ENCODE assay signal across 2 cellular contexts in the genomic region with DNA sequence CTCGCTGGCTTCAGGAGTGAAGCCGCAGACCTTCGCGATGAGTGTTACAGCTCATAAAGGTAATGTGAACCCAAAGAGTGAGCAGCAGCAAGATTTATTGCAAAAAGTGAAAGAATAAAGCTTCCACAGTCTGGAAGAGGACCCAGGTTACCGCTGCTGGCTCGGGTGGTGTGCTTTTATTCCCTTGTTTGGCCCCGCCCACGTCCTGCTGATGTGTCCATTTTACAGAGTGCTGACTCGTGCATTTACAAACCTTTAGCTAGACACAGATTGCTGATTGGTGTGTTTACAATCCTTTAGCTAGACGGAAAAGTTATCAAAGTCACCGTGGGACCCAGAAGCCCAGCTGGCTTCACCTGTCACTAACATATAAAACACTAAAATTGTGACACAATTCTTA.
TF ChIP-seq lines count a peak whose summit lies in the region.

No MANE protein-coding gene starts in this region.

TF ChIP-seq in HepG2, 621 proteins besides CTCF, POLR2A, EP300 and RAD21:
- TF ChIP-seq NFE2L1 (CRISPR knock-in tag; IDR thresholded peaks at IDR 0.05; ENCODE audit: borderline replicate concordance), result no peak
- TF ChIP-seq MAFK (conservative IDR thresholded peaks at IDR 0.05 in 1 of 2, IDR thresholded peaks at IDR 0.05 in 1 of 2; ENCODE audit: low read length in 2 of 2), result peak; percentile 50 to 72; a peak in 3 of 4 replicates
- no peak for TF ChIP-seq ZNF747 (CRISPR knock-in tag; IDR thresholded peaks at IDR 0.05; ENCODE audit: borderline replicate concordance)
- TF ChIP-seq MAFF (IDR thresholded peaks at IDR 0.05; ENCODE audit: low read depth, low read length), result peak; percentile 71
- no peak for TF ChIP-seq MZF1 (CRISPR knock-in tag; IDR thresholded peaks at IDR 0.05; ENCODE audit: borderline replicate concordance)
- no peak for TF ChIP-seq KDM3A (CRISPR knock-in tag; IDR thresholded peaks at IDR 0.05; ENCODE audit: low read depth)
- TF ChIP-seq TCF12 (IDR thresholded peaks at IDR 0.05), result no peak
- TF ChIP-seq TCF12 (CRISPR knock-in tag; IDR thresholded peaks at IDR 0.05), result no peak
- TF ChIP-seq, protein P1, sequence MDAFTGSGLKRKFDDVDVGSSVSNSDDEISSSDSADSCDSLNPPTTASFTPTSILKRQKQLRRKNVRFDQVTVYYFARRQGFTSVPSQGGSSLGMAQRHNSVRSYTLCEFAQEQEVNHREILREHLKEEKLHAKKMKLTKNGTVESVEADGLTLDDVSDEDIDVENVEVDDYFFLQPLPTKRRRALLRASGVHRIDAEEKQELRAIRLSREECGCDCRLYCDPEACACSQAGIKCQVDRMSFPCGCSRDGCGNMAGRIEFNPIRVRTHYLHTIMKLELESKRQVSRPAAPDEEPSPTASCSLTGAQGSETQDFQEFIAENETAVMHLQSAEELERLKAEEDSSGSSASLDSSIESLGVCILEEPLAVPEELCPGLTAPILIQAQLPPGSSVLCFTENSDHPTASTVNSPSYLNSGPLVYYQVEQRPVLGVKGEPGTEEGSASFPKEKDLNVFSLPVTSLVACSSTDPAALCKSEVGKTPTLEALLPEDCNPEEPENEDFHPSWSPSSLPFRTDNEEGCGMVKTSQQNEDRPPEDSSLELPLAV (CRISPR knock-in tag; conservative IDR thresholded peaks at IDR 0.05; ENCODE audit: low read depth), result no peak
- TF ChIP-seq TBL1XR1 (IDR thresholded peaks at IDR 0.05; ENCODE audit: borderline replicate concordance, low read length, partially characterized antibody), result no peak
- no peak for TF ChIP-seq ZFP36L2 (CRISPR knock-in tag; IDR thresholded peaks at IDR 0.05)
- TF ChIP-seq, protein P2, sequence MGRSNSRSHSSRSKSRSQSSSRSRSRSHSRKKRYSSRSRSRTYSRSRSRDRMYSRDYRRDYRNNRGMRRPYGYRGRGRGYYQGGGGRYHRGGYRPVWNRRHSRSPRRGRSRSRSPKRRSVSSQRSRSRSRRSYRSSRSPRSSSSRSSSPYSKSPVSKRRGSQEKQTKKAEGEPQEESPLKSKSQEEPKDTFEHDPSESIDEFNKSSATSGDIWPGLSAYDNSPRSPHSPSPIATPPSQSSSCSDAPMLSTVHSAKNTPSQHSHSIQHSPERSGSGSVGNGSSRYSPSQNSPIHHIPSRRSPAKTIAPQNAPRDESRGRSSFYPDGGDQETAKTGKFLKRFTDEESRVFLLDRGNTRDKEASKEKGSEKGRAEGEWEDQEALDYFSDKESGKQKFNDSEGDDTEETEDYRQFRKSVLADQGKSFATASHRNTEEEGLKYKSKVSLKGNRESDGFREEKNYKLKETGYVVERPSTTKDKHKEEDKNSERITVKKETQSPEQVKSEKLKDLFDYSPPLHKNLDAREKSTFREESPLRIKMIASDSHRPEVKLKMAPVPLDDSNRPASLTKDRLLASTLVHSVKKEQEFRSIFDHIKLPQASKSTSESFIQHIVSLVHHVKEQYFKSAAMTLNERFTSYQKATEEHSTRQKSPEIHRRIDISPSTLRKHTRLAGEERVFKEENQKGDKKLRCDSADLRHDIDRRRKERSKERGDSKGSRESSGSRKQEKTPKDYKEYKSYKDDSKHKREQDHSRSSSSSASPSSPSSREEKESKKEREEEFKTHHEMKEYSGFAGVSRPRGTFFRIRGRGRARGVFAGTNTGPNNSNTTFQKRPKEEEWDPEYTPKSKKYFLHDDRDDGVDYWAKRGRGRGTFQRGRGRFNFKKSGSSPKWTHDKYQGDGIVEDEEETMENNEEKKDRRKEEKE (IDR thresholded peaks at IDR 0.05), result no peak
- no peak for TF ChIP-seq ZNF746 (CRISPR knock-in tag; IDR thresholded peaks at IDR 0.05)
- TF ChIP-seq, protein P3, sequence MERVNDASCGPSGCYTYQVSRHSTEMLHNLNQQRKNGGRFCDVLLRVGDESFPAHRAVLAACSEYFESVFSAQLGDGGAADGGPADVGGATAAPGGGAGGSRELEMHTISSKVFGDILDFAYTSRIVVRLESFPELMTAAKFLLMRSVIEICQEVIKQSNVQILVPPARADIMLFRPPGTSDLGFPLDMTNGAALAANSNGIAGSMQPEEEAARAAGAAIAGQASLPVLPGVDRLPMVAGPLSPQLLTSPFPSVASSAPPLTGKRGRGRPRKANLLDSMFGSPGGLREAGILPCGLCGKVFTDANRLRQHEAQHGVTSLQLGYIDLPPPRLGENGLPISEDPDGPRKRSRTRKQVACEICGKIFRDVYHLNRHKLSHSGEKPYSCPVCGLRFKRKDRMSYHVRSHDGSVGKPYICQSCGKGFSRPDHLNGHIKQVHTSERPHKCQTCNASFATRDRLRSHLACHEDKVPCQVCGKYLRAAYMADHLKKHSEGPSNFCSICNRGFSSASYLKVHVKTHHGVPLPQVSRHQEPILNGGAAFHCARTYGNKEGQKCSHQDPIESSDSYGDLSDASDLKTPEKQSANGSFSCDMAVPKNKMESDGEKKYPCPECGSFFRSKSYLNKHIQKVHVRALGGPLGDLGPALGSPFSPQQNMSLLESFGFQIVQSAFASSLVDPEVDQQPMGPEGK (CRISPR knock-in tag; IDR thresholded peaks at IDR 0.05), result no peak

TF ChIP-seq in H1, 55 proteins besides CTCF, POLR2A, EP300 and RAD21:
- TF ChIP-seq TCF12 (IDR thresholded peaks at IDR 0.05; ENCODE audit: low read depth, low read length), result no peak
- TF ChIP-seq, protein P4, sequence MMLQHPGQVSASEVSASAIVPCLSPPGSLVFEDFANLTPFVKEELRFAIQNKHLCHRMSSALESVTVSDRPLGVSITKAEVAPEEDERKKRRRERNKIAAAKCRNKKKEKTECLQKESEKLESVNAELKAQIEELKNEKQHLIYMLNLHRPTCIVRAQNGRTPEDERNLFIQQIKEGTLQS (IDR thresholded peaks at IDR 0.05; ENCODE audit: insufficient read depth, low read depth, low read length), result no peak
- TF ChIP-seq HDAC6 (IDR thresholded peaks at IDR 0.05; ENCODE audit: low read depth, low read length), result no peak
- TF ChIP-seq, protein P5, sequence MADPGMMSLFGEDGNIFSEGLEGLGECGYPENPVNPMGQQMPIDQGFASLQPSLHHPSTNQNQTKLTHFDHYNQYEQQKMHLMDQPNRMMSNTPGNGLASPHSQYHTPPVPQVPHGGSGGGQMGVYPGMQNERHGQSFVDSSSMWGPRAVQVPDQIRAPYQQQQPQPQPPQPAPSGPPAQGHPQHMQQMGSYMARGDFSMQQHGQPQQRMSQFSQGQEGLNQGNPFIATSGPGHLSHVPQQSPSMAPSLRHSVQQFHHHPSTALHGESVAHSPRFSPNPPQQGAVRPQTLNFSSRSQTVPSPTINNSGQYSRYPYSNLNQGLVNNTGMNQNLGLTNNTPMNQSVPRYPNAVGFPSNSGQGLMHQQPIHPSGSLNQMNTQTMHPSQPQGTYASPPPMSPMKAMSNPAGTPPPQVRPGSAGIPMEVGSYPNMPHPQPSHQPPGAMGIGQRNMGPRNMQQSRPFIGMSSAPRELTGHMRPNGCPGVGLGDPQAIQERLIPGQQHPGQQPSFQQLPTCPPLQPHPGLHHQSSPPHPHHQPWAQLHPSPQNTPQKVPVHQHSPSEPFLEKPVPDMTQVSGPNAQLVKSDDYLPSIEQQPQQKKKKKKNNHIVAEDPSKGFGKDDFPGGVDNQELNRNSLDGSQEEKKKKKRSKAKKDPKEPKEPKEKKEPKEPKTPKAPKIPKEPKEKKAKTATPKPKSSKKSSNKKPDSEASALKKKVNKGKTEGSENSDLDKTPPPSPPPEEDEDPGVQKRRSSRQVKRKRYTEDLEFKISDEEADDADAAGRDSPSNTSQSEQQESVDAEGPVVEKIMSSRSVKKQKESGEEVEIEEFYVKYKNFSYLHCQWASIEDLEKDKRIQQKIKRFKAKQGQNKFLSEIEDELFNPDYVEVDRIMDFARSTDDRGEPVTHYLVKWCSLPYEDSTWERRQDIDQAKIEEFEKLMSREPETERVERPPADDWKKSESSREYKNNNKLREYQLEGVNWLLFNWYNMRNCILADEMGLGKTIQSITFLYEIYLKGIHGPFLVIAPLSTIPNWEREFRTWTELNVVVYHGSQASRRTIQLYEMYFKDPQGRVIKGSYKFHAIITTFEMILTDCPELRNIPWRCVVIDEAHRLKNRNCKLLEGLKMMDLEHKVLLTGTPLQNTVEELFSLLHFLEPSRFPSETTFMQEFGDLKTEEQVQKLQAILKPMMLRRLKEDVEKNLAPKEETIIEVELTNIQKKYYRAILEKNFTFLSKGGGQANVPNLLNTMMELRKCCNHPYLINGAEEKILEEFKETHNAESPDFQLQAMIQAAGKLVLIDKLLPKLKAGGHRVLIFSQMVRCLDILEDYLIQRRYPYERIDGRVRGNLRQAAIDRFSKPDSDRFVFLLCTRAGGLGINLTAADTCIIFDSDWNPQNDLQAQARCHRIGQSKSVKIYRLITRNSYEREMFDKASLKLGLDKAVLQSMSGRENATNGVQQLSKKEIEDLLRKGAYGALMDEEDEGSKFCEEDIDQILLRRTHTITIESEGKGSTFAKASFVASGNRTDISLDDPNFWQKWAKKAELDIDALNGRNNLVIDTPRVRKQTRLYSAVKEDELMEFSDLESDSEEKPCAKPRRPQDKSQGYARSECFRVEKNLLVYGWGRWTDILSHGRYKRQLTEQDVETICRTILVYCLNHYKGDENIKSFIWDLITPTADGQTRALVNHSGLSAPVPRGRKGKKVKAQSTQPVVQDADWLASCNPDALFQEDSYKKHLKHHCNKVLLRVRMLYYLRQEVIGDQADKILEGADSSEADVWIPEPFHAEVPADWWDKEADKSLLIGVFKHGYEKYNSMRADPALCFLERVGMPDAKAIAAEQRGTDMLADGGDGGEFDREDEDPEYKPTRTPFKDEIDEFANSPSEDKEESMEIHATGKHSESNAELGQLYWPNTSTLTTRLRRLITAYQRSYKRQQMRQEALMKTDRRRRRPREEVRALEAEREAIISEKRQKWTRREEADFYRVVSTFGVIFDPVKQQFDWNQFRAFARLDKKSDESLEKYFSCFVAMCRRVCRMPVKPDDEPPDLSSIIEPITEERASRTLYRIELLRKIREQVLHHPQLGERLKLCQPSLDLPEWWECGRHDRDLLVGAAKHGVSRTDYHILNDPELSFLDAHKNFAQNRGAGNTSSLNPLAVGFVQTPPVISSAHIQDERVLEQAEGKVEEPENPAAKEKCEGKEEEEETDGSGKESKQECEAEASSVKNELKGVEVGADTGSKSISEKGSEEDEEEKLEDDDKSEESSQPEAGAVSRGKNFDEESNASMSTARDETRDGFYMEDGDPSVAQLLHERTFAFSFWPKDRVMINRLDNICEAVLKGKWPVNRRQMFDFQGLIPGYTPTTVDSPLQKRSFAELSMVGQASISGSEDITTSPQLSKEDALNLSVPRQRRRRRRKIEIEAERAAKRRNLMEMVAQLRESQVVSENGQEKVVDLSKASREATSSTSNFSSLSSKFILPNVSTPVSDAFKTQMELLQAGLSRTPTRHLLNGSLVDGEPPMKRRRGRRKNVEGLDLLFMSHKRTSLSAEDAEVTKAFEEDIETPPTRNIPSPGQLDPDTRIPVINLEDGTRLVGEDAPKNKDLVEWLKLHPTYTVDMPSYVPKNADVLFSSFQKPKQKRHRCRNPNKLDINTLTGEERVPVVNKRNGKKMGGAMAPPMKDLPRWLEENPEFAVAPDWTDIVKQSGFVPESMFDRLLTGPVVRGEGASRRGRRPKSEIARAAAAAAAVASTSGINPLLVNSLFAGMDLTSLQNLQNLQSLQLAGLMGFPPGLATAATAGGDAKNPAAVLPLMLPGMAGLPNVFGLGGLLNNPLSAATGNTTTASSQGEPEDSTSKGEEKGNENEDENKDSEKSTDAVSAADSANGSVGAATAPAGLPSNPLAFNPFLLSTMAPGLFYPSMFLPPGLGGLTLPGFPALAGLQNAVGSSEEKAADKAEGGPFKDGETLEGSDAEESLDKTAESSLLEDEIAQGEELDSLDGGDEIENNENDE (IDR thresholded peaks at IDR 0.05; ENCODE audit: insufficient replicate concordance, low read length), result no peak
- TF ChIP-seq MAFK (IDR thresholded peaks at IDR 0.05; ENCODE audit: low read depth, low read length), result 0 out of 2 replicates have a peak, but pooled peaks have one; percentile 24
- TF ChIP-seq BACH1 (IDR thresholded peaks at IDR 0.05; ENCODE audit: low read length), result no peak
- no peak for TF ChIP-seq EZH2 (IDR thresholded peaks at IDR 0.05; ENCODE audit: low read depth, low read length, severe bottlenecking)
- no peak for TF ChIP-seq RBBP5 (IDR thresholded peaks at IDR 0.05; ENCODE audit: borderline replicate concordance, low read depth, low read length)
- TF ChIP-seq, protein P6, sequence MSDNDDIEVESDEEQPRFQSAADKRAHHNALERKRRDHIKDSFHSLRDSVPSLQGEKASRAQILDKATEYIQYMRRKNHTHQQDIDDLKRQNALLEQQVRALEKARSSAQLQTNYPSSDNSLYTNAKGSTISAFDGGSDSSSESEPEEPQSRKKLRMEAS (IDR thresholded peaks at IDR 0.05), result no peak
